In genomic region chr13:46097015-46097414, GRCh38 we compare ENCODE assay signal across 21 cellular contexts. TPM values are rescaled to one million over a fixed set of nuclear protein-coding genes. Genes with fewer than 3 reads are reported as not detected.
DNase-seq lines count a peak whose midpoint lies in the region; ATAC-seq, FAIRE-seq and TF ChIP-seq lines count a peak whose summit lies in the region.
"Had no signal": no experiment of that assay in that cellular context is flagged by ENCODE, and none has a peak within 500 bp of the region (broad histone marks: within the 10 kb centered on the region; RNA-seq: fewer than 3 reads in every experiment).

No MANE protein-coding gene starts in this region.

- H3K79me1 ChIP-seq in mesenchymal stem cell (replicated peaks; ENCODE audit: low read length, poor library complexity, severe bottlenecking): no peaks in the 10 kb centered on the region

- no peak overlapping the region for H4K8ac ChIP-seq in mesenchymal stem cell (ENCODE audit: low read length)

- H2AK5ac ChIP-seq in mesenchymal stem cell (ENCODE audit: low read length, severe bottlenecking): no peak overlapping the region

- intact Hi-C loops in mucosa of descending colon (cut with DNase I, micrococcal nuclease): no loop called here

- H3K4me3 ChIP-seq in A549: no peak overlapping the region
- no peak overlapping the region for H3K4me3 ChIP-seq in mesenchymal stem cell (ENCODE audit: insufficient read depth in 1 of 2, low read depth in 1 of 2, low read length in 2 of 2)
- no peak overlapping the region for H3K4me3 ChIP-seq in mucosa of descending colon
- H3K4me3 ChIP-seq: upper lobe of right lung had no signal

- H2BK5ac ChIP-seq in mesenchymal stem cell (ENCODE audit: low read depth, low read length, poor library complexity, severe bottlenecking): no peak overlapping the region

- no peak for TF ChIP-seq CTCF in A549 (IDR thresholded peaks at IDR 0.05)
- no peak for TF ChIP-seq CTCF in mucosa of descending colon (IDR thresholded peaks at IDR 0.05)

- H3K4me2 ChIP-seq in A549 (peak overlapping the region; percentile 53), mesenchymal stem cell (ENCODE audit: low read length, poor library complexity, severe bottlenecking) (no peak overlapping the region)

- TF ChIP-seq RAD21 in A549 (conservative IDR thresholded peaks at IDR 0.05 in 1 of 2, IDR thresholded peaks at IDR 0.05 in 1 of 2): no peak

- H3K9ac ChIP-seq in mesenchymal stem cell (ENCODE audit: low read length): no peak overlapping the region

- no peak overlapping the region for H2BK120ac ChIP-seq in mesenchymal stem cell (ENCODE audit: low read depth, low read length)

- peaks cover 0 to 7% of the 10 kb centered on the region in 2 experiments for H3K27me3 ChIP-seq in mesenchymal stem cell (ENCODE audit: control insufficient read depth in 1 of 2, insufficient read depth in 1 of 2, low read length in 2 of 2)
- H3K27me3 ChIP-seq: upper lobe of right lung had no signal

- H3K9me3 ChIP-seq in A549: no peaks in the 10 kb centered on the region
- H3K9me3 ChIP-seq in mesenchymal stem cell (ENCODE audit: control insufficient read depth, low read length): no peaks in the 10 kb centered on the region
- H3K9me3 ChIP-seq in mucosa of descending colon: no peaks in the 10 kb centered on the region
- H3K9me3 ChIP-seq: upper lobe of right lung had no signal

- peaks cover 12% of the 10 kb centered on the region; the same call in 2 of the 3 replicates for H3K4me1 ChIP-seq in A549
- H3K4me1 ChIP-seq in mesenchymal stem cell (ENCODE audit: control insufficient read depth, insufficient read depth, low read depth, low read length): peaks cover 5% of the 10 kb centered on the region
- no peaks in the 10 kb centered on the region for H3K4me1 ChIP-seq in mucosa of descending colon (ENCODE audit: low read depth)

- 26% methylated on average over 3 of the region's 3 CpGs for WGBS in A549 (ENCODE audit: missing lambda C conversion rate)
- whole genome bisulfite sequencing in mesenchymal stem cell: 72% methylated on average over 3 of the region's 3 CpGs

- peak in 1 of 2 experiments; percentile 46; a peak in 2 of 6 replicates for ATAC-seq in A549
- ATAC-seq in mucosa of descending colon: no peak
- ATAC-seq: activated naive CD8-positive, alpha-beta T cell treated with anti-CD3 and anti-CD28 coated beads, Interleukin-2, amount 50 U/mL, for 24 hours; upper lobe of right lung had no signal

- H3K36me3 ChIP-seq in mesenchymal stem cell (ENCODE audit: control insufficient read depth in 1 of 2, insufficient read depth in 2 of 2, low read depth in 1 of 2, low read length in 2 of 2) (no peaks in the 10 kb centered on the region), mucosa of descending colon (ENCODE audit: low read depth) (no peaks in the 10 kb centered on the region)
- H3K36me3 ChIP-seq: upper lobe of right lung had no signal

- TF ChIP-seq EP300 in A549 (IDR thresholded peaks at IDR 0.05): no peak

- no peak overlapping the region for H4K91ac ChIP-seq in mesenchymal stem cell (ENCODE audit: low read length)

- H3K4ac ChIP-seq in mesenchymal stem cell (ENCODE audit: low read depth in 1 of 2, low read length in 2 of 2): no peak overlapping the region

- no peak for TF ChIP-seq POLR2A in A549 (IDR thresholded peaks at IDR 0.05; ENCODE audit: low read length)

- DNase-seq in A549 (ENCODE audit: low read depth in 1 of 2, low spot score in 1 of 2): peak in 1 of 2 experiments; percentile 11
- DNase-seq in NCI-H146 (lab: John Stamatoyannopoulos, UW): peak; percentile 76
- DNase-seq in mesenchymal stem cell: peak; percentile 14
- DNase-seq in glomerular visceral epithelial cell (ENCODE audit: extremely low spot score): no peak
- DNase-seq in urothelium cell line (ENCODE audit: low spot score): no peak
- DNase-seq in NCI-H226: no peak
- no peak for DNase-seq in mucosa of descending colon
- DNase-seq: ACHN; activated naive CD8-positive, alpha-beta T cell treated with anti-CD3 and anti-CD28 coated beads, Interleukin-2, amount 50 U/mL, for 24 hours; CD8-positive, alpha-beta memory T cell; central memory CD4-positive, alpha-beta T cell; effector memory CD4-positive, alpha-beta T cell; NCI-H524; RPMI8226; stimulated activated CD4-positive, alpha-beta T cell treated with anti-CD3 and anti-CD28 coated beads, Interleukin-15, amount 100 ng/mL, for 24 hours; stimulated activated naive CD4-positive, alpha-beta T cell treated with Interleukin-2 at 50 U/mL for 16 hours; upper lobe of right lung had no signal

- POLR2A ChIA-PET in A549 (lab: Yijun Ruan, JAX): no interaction called here

- H2AFZ ChIP-seq in mesenchymal stem cell (ENCODE audit: low read depth, low read length): no peak overlapping the region

- H2BK15ac ChIP-seq in mesenchymal stem cell (ENCODE audit: low read depth, poor library complexity, severe bottlenecking): no peak overlapping the region

- no peak overlapping the region for H2BK12ac ChIP-seq in mesenchymal stem cell (ENCODE audit: low read length in 2 of 2)

- H3K23ac ChIP-seq in mesenchymal stem cell (ENCODE audit: low read length in 2 of 2): no peak overlapping the region

- FAIRE-seq in A549 (lab: Jason Lieb, UNC): no peak
- no peak for FAIRE-seq in urothelium cell line (lab: Jason Lieb, UNC)

- peak overlapping the region in 1 of 2 experiments; percentile 35 for H3K14ac ChIP-seq in mesenchymal stem cell (ENCODE audit: low read length in 2 of 2)

- CTCF ChIA-PET in A549 (lab: Yijun Ruan, JAX): interaction anchor here (1.3 kb wide), 1 partner anchor 18 kb away, joined by 3 read pairs; no protein-coding TSS in a partner anchor

- peak overlapping the region in 1 of 2 experiments; percentile 46; a peak in 1 of 6 replicates for H3K27ac ChIP-seq in A549
- H3K27ac ChIP-seq in angular gyrus (ENCODE audit: low read depth, low read length): peak overlapping the region; percentile 95
- no peak overlapping the region for H3K27ac ChIP-seq in mesenchymal stem cell (ENCODE audit: low read length, poor library complexity, severe bottlenecking)
- H3K27ac ChIP-seq: upper lobe of right lung, VCaP had no signal

- no peak overlapping the region for H3K18ac ChIP-seq in mesenchymal stem cell (ENCODE audit: low read depth in 1 of 2, low read length in 2 of 2)

TF ChIP-seq in A549, 52 proteins besides CTCF, POLR2A, EP300 and RAD21:
- TF ChIP-seq TFCP2L1 (CRISPR knock-in tag; IDR thresholded peaks at IDR 0.05) (no peak), MAX (IDR thresholded peaks at IDR 0.05) (0 out of 2 replicates have a peak, but pooled peaks have one; percentile 20)

RNA-seq across cellular contexts. Expression of gene CPB2, which starts 7.8 kb away (rescaled TPM):
- polyA plus RNA-seq in A549 (2011; rRNA removed) (0.48 and 0.49 TPM in 2 replicates), A549 (2017; fragmentation: RNase III; extraction: RNeasy Plus Mini Kit Qiagen cat#74134 plus additional on column Dnase treatment) (0.05 TPM in 1 of 3 replicates, not detected in the others)
- polyA plus RNA-seq in A549 (2012; cell fraction: cytosol; rRNA removed): 0.03 TPM in 1 of 2 replicates, not detected in the other
- polyA plus RNA-seq in A549 (2012; cell fraction: nucleus; rRNA removed): not detected in 2 replicates
- polyA minus RNA-seq in A549 (2011; rRNA and poly(A)+ RNA removed): 0.17 TPM in 1 of 2 replicates, not detected in the other
- polyA plus RNA-seq in mesenchymal stem cell (2013, experiment 1 of 2): not detected
- not detected for polyA plus RNA-seq in mesenchymal stem cell (2013, experiment 2 of 2)
- not detected for total RNA-seq in mucosa of descending colon
- total RNA-seq: activated T-helper 1 cell treated with anti-CD3 and anti-CD28 coated beads, Interleukin-12 subunit alpha, Interleukin-12 subunit beta, Interleukin-2, Interleukin-4 antibody, amounts not matched to agents 30 ng/mL and 10 ng/mL and 1 ng/mL, durations not matched to agents 14 hours and 24 hours and 36 hours; CD8-positive, alpha-beta memory T cell; pulmonary artery endothelial cell had no signal
- polyA plus RNA-seq: CD8-positive, alpha-beta memory T cell had no signal

RNA-seq across cellular contexts. Expression of gene ZC3H13, which starts 44.5 kb away (rescaled TPM):
- polyA plus RNA-seq in A549 (2011; rRNA removed) (9.5 and 13.2 TPM in 2 replicates), A549 (2017; fragmentation: RNase III; extraction: RNeasy Plus Mini Kit Qiagen cat#74134 plus additional on column Dnase treatment) (17.5 to 17.8 TPM (median 17.6 TPM) in 3 replicates)
- 2.0 and 2.1 TPM in 2 replicates for polyA plus RNA-seq in A549 (2012; cell fraction: cytosol; rRNA removed)
- polyA plus RNA-seq in A549 (2012; cell fraction: nucleus; rRNA removed): 2.1 and 3.4 TPM in 2 replicates
- 6.8 and 8.4 TPM in 2 replicates for polyA minus RNA-seq in A549 (2011; rRNA and poly(A)+ RNA removed)
- polyA plus RNA-seq in mesenchymal stem cell (2013, experiment 1 of 2): 37.8 TPM
- 34.4 TPM for polyA plus RNA-seq in mesenchymal stem cell (2013, experiment 2 of 2)
- total RNA-seq in mucosa of descending colon: 10 to 100 TPM; 26.6 to 70.9 (median 29.5) TPM

Comparison
In these comparisons a context has a peak if more than half of its experiments do, and no peak if none do; other contexts are left out.
1. DNase-seq: peak in NCI-H146 (single experiment) and mesenchymal stem cell (single experiment); none in glomerular visceral epithelial cell (single experiment), urothelium cell line (single experiment), NCI-H226 (single experiment) and mucosa of descending colon (0 of 3).